ENCODE assay signal across 11 cellular contexts in the genomic region with DNA sequence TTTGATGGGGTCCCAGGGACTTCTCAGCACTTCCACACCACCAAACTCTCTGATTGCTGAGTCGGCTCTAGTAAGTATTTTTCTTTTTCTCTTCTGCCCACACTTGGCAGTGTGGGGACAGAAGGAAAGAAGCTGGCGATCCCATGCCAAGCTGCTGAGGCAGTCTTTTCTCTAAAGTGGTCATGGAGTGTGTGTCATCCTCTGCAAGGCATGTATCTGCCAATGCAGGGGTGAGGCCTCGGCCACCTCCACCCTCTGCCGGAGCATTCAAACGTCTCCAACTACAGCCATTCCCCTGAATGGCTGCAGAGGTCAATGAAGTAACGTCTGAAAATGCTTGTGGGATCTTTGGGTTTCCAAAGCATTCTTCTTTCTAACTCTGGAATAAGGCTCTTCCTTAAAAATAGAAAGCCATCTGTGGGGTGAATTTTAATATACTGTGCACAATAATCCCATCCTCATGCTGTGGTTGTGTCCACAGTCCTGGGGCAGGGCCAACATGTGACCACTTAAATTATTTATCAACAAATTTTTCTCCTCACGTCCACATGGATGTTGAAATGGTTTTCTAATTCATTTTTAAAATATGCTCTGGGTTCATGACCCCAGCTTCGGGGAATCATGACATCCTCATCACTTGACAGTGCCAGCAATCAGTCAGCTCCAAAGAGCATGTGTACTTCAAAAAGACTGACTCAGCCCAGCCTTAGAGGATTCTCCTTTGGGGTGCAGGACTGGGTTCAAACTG.
DNase-seq lines count a peak whose midpoint lies in the region; ATAC-seq, FAIRE-seq and TF ChIP-seq lines count a peak whose summit lies in the region.
"Had no signal": no experiment of that assay in that cellular context is flagged by ENCODE, and none has a peak within 500 bp of the region (broad histone marks: within the 10 kb centered on the region; RNA-seq: fewer than 3 reads in every experiment).

No MANE protein-coding gene starts in this region.

- no peaks in the 10 kb centered on the region for H3K9me3 ChIP-seq in effector memory CD4-positive, alpha-beta T cell (ENCODE audit: control insufficient read depth, low read length)
- H3K9me3 ChIP-seq in right lobe of liver, result no peaks in the 10 kb centered on the region

- H3K4me3 ChIP-seq in AG04449 (ENCODE audit: low read depth, low read length) (no peak overlapping the region), right lobe of liver (no peak overlapping the region)
- H3K4me3 ChIP-seq in effector memory CD4-positive, alpha-beta T cell (ENCODE audit: insufficient read depth, low read depth, low read length, poor library complexity, severe bottlenecking), result no peak overlapping the region

- intact Hi-C loops in right lobe of liver (cut with DNase I), result no loop called here

- peaks cover 85% of the 10 kb centered on the region for H3K4me1 ChIP-seq in effector memory CD4-positive, alpha-beta T cell (ENCODE audit: control insufficient read depth, insufficient read depth, low read length, poor library complexity, severe bottlenecking)
- H3K4me1 ChIP-seq in right lobe of liver, result no peaks in the 10 kb centered on the region

- peak overlapping the region; percentile 44 for H3K27ac ChIP-seq in effector memory CD4-positive, alpha-beta T cell (ENCODE audit: insufficient read depth, low read length, poor library complexity, severe bottlenecking)
- peak overlapping the region in 2 of 3 donors; percentile 22 to 59 for H3K27ac ChIP-seq in right lobe of liver
- H3K27ac ChIP-seq: HL-60 had no signal

- no peak for TF ChIP-seq POLR2A in right lobe of liver (IDR thresholded peaks at IDR 0.05)

- no peaks in the 10 kb centered on the region for H3K36me3 ChIP-seq in effector memory CD4-positive, alpha-beta T cell (ENCODE audit: control insufficient read depth, insufficient read depth, low read length)
- no peaks in the 10 kb centered on the region for H3K36me3 ChIP-seq in right lobe of liver

- peak; percentile 97 for DNase-seq in AG04449 (ENCODE audit: low read depth, low spot score)
- DNase-seq in HTR-8/SVneo (ENCODE audit: insufficient read length, low spot score), result peak; percentile 52
- no peak for DNase-seq in effector memory CD4-positive, alpha-beta T cell
- no peak for DNase-seq in right lobe of liver
- DNase-seq in NCI-H526 treated with DMSO at 0.1 percent for 48 hours (lab: John Stamatoyannopoulos, UW), result no peak

- ATAC-seq in right lobe of liver, result peak in 3 of 4 donors; percentile 26 to 62 (median 33)
- no peak for ATAC-seq in HG03039 (IDR thresholded peaks at IDR 0.05; ENCODE audit: unreplicated experiment)
- ATAC-seq in GM19395 (IDR thresholded peaks at IDR 0.05; ENCODE audit: unreplicated experiment), result no peak
- ATAC-seq in GM18498 (IDR thresholded peaks at IDR 0.05; ENCODE audit: unreplicated experiment), result no peak
- ATAC-seq: WTC11 had no signal

- 56% methylated on average over 7 of the region's 8 CpGs for WGBS in right lobe of liver (ENCODE audit: insufficient coverage, low coverage, low lambda C conversion rate, missing lambda C conversion rate)

- CTCF ChIA-PET in AG04449 (lab: Yijun Ruan, JAX), result interaction anchor here (1.5 kb wide), 1 partner anchor 13 kb away, joined by 13 read pairs; no protein-coding TSS in a partner anchor

- no peaks in the 10 kb centered on the region for H3K27me3 ChIP-seq in effector memory CD4-positive, alpha-beta T cell (replicated peaks; ENCODE audit: control insufficient read depth, insufficient read depth, low read length, poor library complexity, severe bottlenecking)
- no peaks in the 10 kb centered on the region for H3K27me3 ChIP-seq in right lobe of liver

- TF ChIP-seq CTCF in AG04449 (IDR thresholded peaks at IDR 0.05; ENCODE audit: insufficient read depth, low read length, missing control alignments), result no peak
- no peak for TF ChIP-seq CTCF in right lobe of liver (IDR thresholded peaks at IDR 0.05)

- peak; percentile 46 for FAIRE-seq in HTR-8/SVneo (lab: Jason Lieb, UNC)
- FAIRE-seq: colon had no signal

- POLR2A ChIA-PET in AG04449 (lab: Yijun Ruan, JAX), result interaction anchor here (1.0 to 2.0 kb wide), 2 partner anchors 60 to 119 kb away, joined by 3 to 7 read pairs; no protein-coding TSS in a partner anchor

Comparison
In these comparisons a context has a peak if more than half of its experiments do, and no peak if none do; other contexts are left out.
1. DNase-seq: peak in AG04449 (single experiment) and HTR-8/SVneo (single experiment); none in effector memory CD4-positive, alpha-beta T cell (0 of 3), right lobe of liver (0 of 3) and NCI-H526 treated with DMSO at 0.1 percent for 48 hours (single experiment).
2. ATAC-seq: peak in right lobe of liver (3 of 4); none in HG03039 (single experiment), GM19395 (single experiment) and GM18498 (single experiment).